In the genomic region with DNA sequence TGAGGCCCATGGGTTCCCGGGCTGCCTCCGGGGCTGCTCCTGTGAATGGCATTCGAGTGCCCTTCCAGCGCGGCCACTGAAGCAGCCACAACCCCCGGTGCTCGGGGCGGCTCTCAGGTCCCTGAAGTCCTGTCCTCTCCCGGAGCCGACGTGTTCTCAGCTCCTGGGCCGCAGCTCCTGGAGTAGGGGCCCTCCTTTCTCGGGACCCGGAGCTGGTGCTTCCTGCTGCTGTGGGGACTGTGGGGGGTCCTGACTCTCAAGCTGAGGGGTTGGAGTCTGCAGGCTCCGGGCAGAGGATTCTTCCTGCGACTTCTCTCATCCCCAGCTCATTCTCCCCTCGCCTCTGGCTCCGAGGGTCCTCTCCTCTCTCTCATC, we compare ENCODE assay signal across 8 cellular contexts. TPM values are rescaled to one million over a fixed set of nuclear protein-coding genes. Genes with fewer than 3 reads are reported as not detected.
A peak's percentile ranks its signal among the peaks of the same experiment; 100 is the strongest.
DNase-seq lines count a peak whose midpoint lies in the region; ATAC-seq, FAIRE-seq and TF ChIP-seq lines count a peak whose summit lies in the region.
"Not testable (repeated sequence)": the region's sequence is repeated elsewhere in the genome, so short reads cannot be mapped to it uniquely, and the experiment has no call there.

No MANE protein-coding gene starts in this region.

- peak overlapping the region; percentile 90 to 97 (median 92); a peak in 4 of 7 replicates for H3K27ac Mint-ChIP-seq in H9
- H3K27ac Mint-ChIP-seq in activated naive CD4-positive, alpha-beta T cell treated with anti-CD3 and anti-CD28 coated beads, Interleukin-2, amount 50 U/mL, for 72 hours = peak overlapping the region; percentile 44 to 95
- peak overlapping the region; percentile 91 to 96 for H3K27ac Mint-ChIP-seq in effector memory CD8-positive, alpha-beta T cell
- peak overlapping the region; percentile 85 to 96 for H3K27ac Mint-ChIP-seq in natural killer cell

- H3K23me2 ChIP-seq in H9 (ENCODE audit: insufficient read length, low read depth, low read length, poor library complexity, severe bottlenecking) = peaks cover 15% of the 10 kb centered on the region

- H3K4me3 Mint-ChIP-seq in H9 (peak overlapping the region; percentile 93 to 94), natural killer cell (peak overlapping the region; percentile 93)
- H3K4me3 Mint-ChIP-seq in effector memory CD8-positive, alpha-beta T cell = peak overlapping the region; percentile 81 to 85

- peak overlapping the region; percentile 93 for H3K4me2 ChIP-seq in A549
- H3K4me2 ChIP-seq in H9 (ENCODE audit: insufficient read depth, insufficient read length, low read length) = peak overlapping the region; percentile 61
- peak overlapping the region; percentile 97 for H3K4me2 ChIP-seq in smooth muscle cell

- intact Hi-C loops in natural killer cell (cut with micrococcal nuclease) = loop anchor here (5.0 kb wide), 1 partner anchor 88 kb away; no protein-coding TSS in a partner anchor

- FAIRE-seq in A549 (lab: Jason Lieb, UNC) = not testable (repeated sequence)

- not testable (repeated sequence) for H3K79me1 ChIP-seq in H9 (ENCODE audit: insufficient read depth, low read depth, low read length, poor library complexity, severe bottlenecking)

- not testable (repeated sequence) for H2BK15ac ChIP-seq in H9 (ENCODE audit: low read depth, low read length)

- not testable (repeated sequence) for H3K23ac ChIP-seq in H9 (ENCODE audit: insufficient read length, low read depth, low read length)

- H3K4me1 ChIP-seq in A549 = peaks cover 37% of the 10 kb centered on the region
- not testable (repeated sequence) for H3K4me1 ChIP-seq in H9 (ENCODE audit: insufficient read depth, low read length); iPS-15b (ENCODE audit: control insufficient read depth, insufficient read depth, low read length)
- peaks cover 43% of the 10 kb centered on the region for H3K4me1 ChIP-seq in SJSA1 (replicated peaks)
- H3K4me1 ChIP-seq in smooth muscle cell (ENCODE audit: low read depth) = peaks cover 18% of the 10 kb centered on the region

- POLR2A ChIA-PET in A549 (lab: Yijun Ruan, JAX) = interaction anchor here (0.6 kb wide), 1 partner anchor 92 kb away, joined by 5 read pairs; no protein-coding TSS in a partner anchor

- not testable (repeated sequence) for H3K4ac ChIP-seq in H9 (ENCODE audit: low read depth, low read length)

- peaks cover 12% of the 10 kb centered on the region for H3K36me3 ChIP-seq in SJSA1
- not testable (repeated sequence) for H3K36me3 ChIP-seq in iPS-15b (ENCODE audit: control insufficient read depth, insufficient read depth, low read length); smooth muscle cell (ENCODE audit: low read depth)

- H3K4me3 ChIP-seq in A549 = peak overlapping the region; percentile 72
- H3K4me3 ChIP-seq in SJSA1 = peak overlapping the region; percentile 57
- H3K4me3 ChIP-seq in iPS-15b (ENCODE audit: low read depth, low read length) = peak overlapping the region; percentile 92
- H3K4me3 ChIP-seq in smooth muscle cell = peak overlapping the region; percentile 84

- not testable (repeated sequence) for H3T11ph ChIP-seq in H9 (ENCODE audit: low read length)

- WGBS in A549 (ENCODE audit: missing lambda C conversion rate) = 7% methylated on average over 15 of the region's 18 CpGs
- no CpG with 5 or more reads among the region's 18 CpGs for WGBS in H9 (ENCODE audit: extremely low coverage, insufficient read length, low lambda C conversion rate)
- WGBS in smooth muscle cell (ENCODE audit: low lambda C conversion rate) = 0% methylated on average over 18 of the region's 18 CpGs

- TF ChIP-seq RAD21 in A549 (conservative IDR thresholded peaks at IDR 0.05 in 1 of 2, IDR thresholded peaks at IDR 0.05 in 1 of 2) = not testable (repeated sequence)

- H3K9ac ChIP-seq in H9 (ENCODE audit: extremely low read depth, insufficient read length, low read length) (peak overlapping the region; percentile 71), smooth muscle cell (ENCODE audit: low read depth) (peak overlapping the region; percentile 65)
- not testable (repeated sequence) for H3K9ac ChIP-seq in iPS-15b (ENCODE audit: low read depth, low read length)

- H3K18ac ChIP-seq in H9 (ENCODE audit: insufficient read length, low read depth, low read length) = not testable (repeated sequence)

- H3K27me3 ChIP-seq in H9 (ENCODE audit: insufficient read depth, low read length); SJSA1 (replicated peaks); smooth muscle cell (ENCODE audit: low read depth): not testable (repeated sequence)
- peaks cover 31% of the 10 kb centered on the region for H3K27me3 ChIP-seq in iPS-15b (ENCODE audit: control insufficient read depth, insufficient read depth, low read length)

- CTCF ChIA-PET in A549 (lab: Yijun Ruan, JAX) = interaction anchor here (0.8 to 2.0 kb wide), 3 partner anchors 28 to 86 kb away, joined by 3 to 5 read pairs (median 3); no protein-coding TSS in a partner anchor

- not testable (repeated sequence) for H4K8ac ChIP-seq in H9 (replicated peaks; ENCODE audit: insufficient read length, low read depth, low read length)

- H2BK12ac ChIP-seq in H9 (ENCODE audit: insufficient read length, low read depth, low read length) = not testable (repeated sequence)

- H3F3A ChIP-seq in smooth muscle cell (ENCODE audit: low read depth) = peaks cover 19% of the 10 kb centered on the region

- H4K20me1 ChIP-seq in H9 (ENCODE audit: control insufficient read depth, insufficient read depth, insufficient read length) = not testable (repeated sequence)
- H4K20me1 ChIP-seq in smooth muscle cell (ENCODE audit: low read depth) = peaks cover 62% of the 10 kb centered on the region

- not testable (repeated sequence) for H2AK5ac ChIP-seq in H9 (ENCODE audit: insufficient read length, low read length)

- H3K36me3 Mint-ChIP-seq in H9 (ENCODE audit: insufficient read depth in 1 of 3, low read depth in 3 of 3); natural killer cell: not testable (repeated sequence)
- H3K36me3 Mint-ChIP-seq in activated naive CD4-positive, alpha-beta T cell treated with anti-CD3 and anti-CD28 coated beads, Interleukin-2, amount 50 U/mL, for 72 hours = peaks cover 6 to 10% of the 10 kb centered on the region in 2 donors
- peaks cover 28% of the 10 kb centered on the region for H3K36me3 Mint-ChIP-seq in effector memory CD8-positive, alpha-beta T cell (ENCODE audit: insufficient read depth)

- H3K27ac ChIP-seq in A549 (peak overlapping the region; percentile 75 to 91), SJSA1 (peak overlapping the region; percentile 29; the same call in 1 of the 2 replicates), smooth muscle cell (ENCODE audit: low read depth) (peak overlapping the region; percentile 87)
- not testable (repeated sequence) for H3K27ac ChIP-seq in H9 (ENCODE audit: insufficient read length, low read depth, low read length)

- not testable (repeated sequence) for H3K9me3 ChIP-seq in A549; H9 (ENCODE audit: control insufficient read depth, low read depth, low read length); SJSA1 (replicated peaks); iPS-15b (ENCODE audit: control insufficient read depth, insufficient read depth, low read length); smooth muscle cell (replicated peaks; ENCODE audit: low read depth)

- H3K4me1 Mint-ChIP-seq in H9 (peaks cover 47 to 50% of the 10 kb centered on the region in 2 experiments), natural killer cell (peaks cover 79 to 88% of the 10 kb centered on the region in 2 donors)
- peaks cover 64 to 86% of the 10 kb centered on the region in 2 donors for H3K4me1 Mint-ChIP-seq in effector memory CD8-positive, alpha-beta T cell (ENCODE audit: low read depth in 2 of 2)

- not testable (repeated sequence) for H3K9me3 Mint-ChIP-seq in H9; activated naive CD4-positive, alpha-beta T cell treated with anti-CD3 and anti-CD28 coated beads, Interleukin-2, amount 50 U/mL, for 72 hours; effector memory CD8-positive, alpha-beta T cell; natural killer cell

- ATAC-seq in A549 = peak; percentile 3 to 4; a peak in 4 of 6 replicates
- not testable (repeated sequence) for ATAC-seq in activated naive CD4-positive, alpha-beta T cell treated with anti-CD3 and anti-CD28 coated beads, Interleukin-2, amount 50 U/mL, for 72 hours; effector memory CD8-positive, alpha-beta T cell (replicated peaks); natural killer cell

- TF ChIP-seq CTCF in A549 (IDR thresholded peaks at IDR 0.05); H9 (conservative IDR thresholded peaks at IDR 0.05); natural killer cell (IDR thresholded peaks at IDR 0.05); smooth muscle cell (IDR thresholded peaks at IDR 0.05; ENCODE audit: borderline replicate concordance, insufficient read depth, poor library complexity, severe bottlenecking): not testable (repeated sequence)

- H2BK120ac ChIP-seq in H9 (ENCODE audit: low read depth, low read length, poor library complexity, severe bottlenecking) = not testable (repeated sequence)

- not testable (repeated sequence) for H2BK5ac ChIP-seq in H9 (ENCODE audit: insufficient read length, low read length)

- not testable (repeated sequence) for H3K56ac ChIP-seq in H9 (ENCODE audit: insufficient read length, low read depth, low read length)

- DNase-seq in A549 (ENCODE audit: low read depth in 1 of 2, low spot score in 1 of 2); H9; SJSA1 (ENCODE audit: low read depth in 1 of 2, low spot score in 2 of 2); activated naive CD4-positive, alpha-beta T cell treated with anti-CD3 and anti-CD28 coated beads, Interleukin-2, amount 50 U/mL, for 72 hours (ENCODE audit: low spot score in 2 of 2); effector memory CD8-positive, alpha-beta T cell; natural killer cell; smooth muscle cell (lab: John Stamatoyannopoulos, UW; ENCODE audit: unreplicated experiment): not testable (repeated sequence)

- H4K91ac ChIP-seq in H9 (ENCODE audit: insufficient read length, low read depth, low read length) = not testable (repeated sequence)

- H4K5ac ChIP-seq in H9 (ENCODE audit: insufficient read length, low read depth, low read length) = not testable (repeated sequence)

- H2AFZ ChIP-seq in H9 (ENCODE audit: low read length) = not testable (repeated sequence)
- peak overlapping the region; percentile 74 for H2AFZ ChIP-seq in smooth muscle cell (ENCODE audit: low read depth)

- H2BK20ac ChIP-seq in H9 (ENCODE audit: low read depth, low read length, poor library complexity, severe bottlenecking) = not testable (repeated sequence)

- H3K14ac ChIP-seq in H9 (ENCODE audit: insufficient read depth, low read length) = not testable (repeated sequence)

- H3K79me2 ChIP-seq in H9 (ENCODE audit: insufficient read depth, low read length) = peaks cover 24% of the 10 kb centered on the region; the same call in 1 of the 2 replicates
- H3K79me2 ChIP-seq in smooth muscle cell (ENCODE audit: low read depth) = peaks cover 58% of the 10 kb centered on the region

- TF ChIP-seq EP300 in A549 (IDR thresholded peaks at IDR 0.05) = not testable (repeated sequence)

- not testable (repeated sequence) for TF ChIP-seq POLR2A in A549 (IDR thresholded peaks at IDR 0.05; ENCODE audit: low read length)

- peaks cover 33% of the 10 kb centered on the region for H3K27me3 Mint-ChIP-seq in H9 (ENCODE audit: low read depth)
- H3K27me3 Mint-ChIP-seq in effector memory CD8-positive, alpha-beta T cell; natural killer cell (ENCODE audit: low read depth in 2 of 2): not testable (repeated sequence)

RNA-seq across cellular contexts. Expression of a gene that starts 0.6 kb away (rescaled TPM):
- polyA plus RNA-seq in A549 (2011; rRNA removed) = 20.5 and 22.7 TPM in 2 replicates
- polyA plus RNA-seq in A549 (2012; cell fraction: cytosol; rRNA removed) = 23.5 and 23.7 TPM in 2 replicates
- 27.0 and 27.4 TPM in 2 replicates for polyA plus RNA-seq in A549 (2012; cell fraction: nucleus; rRNA removed)
- polyA plus RNA-seq in A549 (2017; fragmentation: RNase III; extraction: RNeasy Plus Mini Kit Qiagen cat#74134 plus additional on column Dnase treatment) = 18.6 to 22.8 TPM (median 20.1 TPM) in 3 replicates
- 23.2 and 25.2 TPM in 2 replicates for polyA minus RNA-seq in A549 (2011; rRNA and poly(A)+ RNA removed)
- 8.5 and 8.8 TPM in 2 replicates for total RNA-seq in H9 (2021)
- 36.1 and 41.7 TPM in 2 replicates for total RNA-seq in SJSA1 (2014; rRNA removed; shearing (Covaris generic))
- total RNA-seq in activated naive CD4-positive, alpha-beta T cell treated with anti-CD3 and anti-CD28 coated beads, Interleukin-2, amount 50 U/mL, for 72 hours = 10 to 100 TPM; 11.0 to 24.2 TPM
- total RNA-seq in natural killer cell = 10 to 100 TPM in 2 of 3 donors, 1 to 10 TPM in 1; 9.3 to 19.7 (median 11.4) TPM
- 45.8 and 54.2 TPM in 2 replicates for total RNA-seq in smooth muscle cell
- polyA plus RNA-seq in smooth muscle cell = 60.8 and 61.5 TPM in 2 replicates

RNA-seq across cellular contexts. Expression of a gene that starts 47.0 kb away (rescaled TPM):
- 9.4 and 9.7 TPM in 2 replicates for polyA plus RNA-seq in A549 (2011; rRNA removed)
- polyA plus RNA-seq in A549 (2012; cell fraction: cytosol; rRNA removed) = 4.1 and 11.8 TPM in 2 replicates
- 10.7 and 13.5 TPM in 2 replicates for polyA plus RNA-seq in A549 (2012; cell fraction: nucleus; rRNA removed)
- 9.0 to 10.0 TPM (median 9.9 TPM) in 3 replicates for polyA plus RNA-seq in A549 (2017; fragmentation: RNase III; extraction: RNeasy Plus Mini Kit Qiagen cat#74134 plus additional on column Dnase treatment)
- polyA minus RNA-seq in A549 (2011; rRNA and poly(A)+ RNA removed) = 6.3 and 11.7 TPM in 2 replicates
- total RNA-seq in H9 (2021) = 68.6 and 70.7 TPM in 2 replicates
- 3,537 and 4,578 TPM in 2 replicates for total RNA-seq in SJSA1 (2014; rRNA removed; shearing (Covaris generic))
- total RNA-seq in activated naive CD4-positive, alpha-beta T cell treated with anti-CD3 and anti-CD28 coated beads, Interleukin-2, amount 50 U/mL, for 72 hours = 1,000 to 10,000 TPM; 2,668 to 4,981 TPM
- over 10,000 TPM in 2 of 3 donors, 1,000 to 10,000 TPM in 1; 9,586 to 11,061 (median 11,048) TPM for total RNA-seq in natural killer cell
- total RNA-seq in smooth muscle cell = 238 and 2,794 TPM in 2 replicates
- 605 and 646 TPM in 2 replicates for polyA plus RNA-seq in smooth muscle cell
